In genomic region chr9:105912868-105913516, GRCh38 we compare ENCODE assay signal across 14 cellular contexts.
DNase-seq lines count a peak whose midpoint lies in the region; ATAC-seq, FAIRE-seq and TF ChIP-seq lines count a peak whose summit lies in the region.
"Had no signal": no experiment of that assay in that cellular context is flagged by ENCODE, and none has a peak within 500 bp of the region (broad histone marks: within the 10 kb centered on the region; RNA-seq: fewer than 3 reads in every experiment).

No MANE protein-coding gene starts in this region.

- no peak overlapping the region for H2BK15ac ChIP-seq in mesenchymal stem cell (ENCODE audit: low read depth, poor library complexity, severe bottlenecking)

- intact Hi-C loops in Caco-2 (cut with micrococcal nuclease; ENCODE audit: unreplicated experiment): no loop called here
- intact Hi-C loops in PC-9 (cut with micrococcal nuclease; ENCODE audit: unreplicated experiment): loop anchor here (5.0 kb wide), 2 partner anchors 489 to 1004 kb away; no protein-coding TSS in a partner anchor

- H4K91ac ChIP-seq in mesenchymal stem cell (ENCODE audit: low read length) (no peak overlapping the region), trophoblast cell (ENCODE audit: low read depth, low read length) (no peak overlapping the region)

- H3K14ac ChIP-seq in mesenchymal stem cell (ENCODE audit: low read length in 2 of 2) (no peak overlapping the region), trophoblast cell (ENCODE audit: low read length) (no peak overlapping the region)

- H2AK5ac ChIP-seq in mesenchymal stem cell (ENCODE audit: low read length, severe bottlenecking): no peak overlapping the region
- H2AK5ac ChIP-seq in trophoblast cell (ENCODE audit: low read length): no peak overlapping the region

- H2BK120ac ChIP-seq in mesenchymal stem cell (ENCODE audit: low read depth, low read length): no peak overlapping the region
- no peak overlapping the region for H2BK120ac ChIP-seq in trophoblast cell (ENCODE audit: insufficient read depth, low read length, poor library complexity)

- FAIRE-seq in keratinocyte (lab: Jason Lieb, UNC): peak; percentile 96
- FAIRE-seq: frontal cortex, small intestine had no signal

- H3K9ac ChIP-seq in keratinocyte (ENCODE audit: control insufficient read depth, extremely low read depth, insufficient read depth, low read length): no peak overlapping the region
- H3K9ac ChIP-seq in mesenchymal stem cell (ENCODE audit: low read length): no peak overlapping the region
- no peak overlapping the region for H3K9ac ChIP-seq in trophoblast cell (ENCODE audit: low read length)

- no peak overlapping the region for H3K23ac ChIP-seq in mesenchymal stem cell (ENCODE audit: low read length in 2 of 2)
- H3K23ac ChIP-seq in trophoblast cell (ENCODE audit: low read length): no peak overlapping the region

- no peak for ATAC-seq in HG03565 (IDR thresholded peaks at IDR 0.05; ENCODE audit: unreplicated experiment)

- H3K4ac ChIP-seq in mesenchymal stem cell (ENCODE audit: low read depth in 1 of 2, low read length in 2 of 2): no peak overlapping the region
- no peak overlapping the region for H3K4ac ChIP-seq in trophoblast cell (ENCODE audit: low read depth, low read length)

- TF ChIP-seq CTCF in Caco-2 (IDR thresholded peaks at IDR 0.05; ENCODE audit: insufficient read depth in 1 of 2, low read depth in 1 of 2, low read length in 1 of 2, severe bottlenecking in 1 of 2, unreplicated experiment in 1 of 2) (no peak), PC-9 (conservative IDR thresholded peaks at IDR 0.05) (no peak), keratinocyte (optimal IDR thresholded peaks at IDR 0.05 in 1 of 3, IDR thresholded peaks at IDR 0.05 in 1 of 3, conservative IDR thresholded peaks at IDR 0.05 in 1 of 3; ENCODE audit: extremely low read depth in 1 of 3, insufficient read depth in 2 of 3, low read length in 3 of 3) (no peak)

- peak overlapping the region; percentile 94 for H3K27ac ChIP-seq in PC-9
- H3K27ac ChIP-seq in keratinocyte (ENCODE audit: control insufficient read depth, insufficient read depth, low read length): no peak overlapping the region
- no peak overlapping the region for H3K27ac ChIP-seq in mesenchymal stem cell (ENCODE audit: low read length, poor library complexity, severe bottlenecking)
- H3K27ac ChIP-seq in trophoblast cell (ENCODE audit: low read depth, low read length): no peak overlapping the region

- DNase-seq in Caco-2: peak in 1 of 2 experiments; percentile 5
- DNase-seq in HT1080 (ENCODE audit: low read depth): peak; percentile 70
- peak; percentile 72 to 96 for DNase-seq in PC-9
- DNase-seq in keratinocyte (ENCODE audit: low read depth, low spot score): peak; percentile 36
- DNase-seq in mesenchymal stem cell: no peak
- no peak for DNase-seq in trophoblast cell
- no peak for DNase-seq in stimulated activated CD4-positive, alpha-beta T cell treated with anti-CD3 and anti-CD28 coated beads, Interleukin-4, amount 100 ng/mL, for 4 hours
- DNase-seq: activated B cell treated with CpG ODN at 0.5 μM for 24 hours; activated naive CD4-positive, alpha-beta T cell treated with anti-CD3 and anti-CD28 coated beads, Interleukin-2, amount 10 ng/mL, durations not matched to agents 7 days and 5 days; effector memory CD4-positive, alpha-beta T cell; small intestine; T-helper 1 cell had no signal

- H3K4me3 Mint-ChIP-seq in Caco-2 (ENCODE audit: unreplicated experiment): no peak overlapping the region
- H3K4me3 Mint-ChIP-seq: activated B cell treated with CpG ODN at 0.5 μM for 24 hours; activated naive CD4-positive, alpha-beta T cell treated with anti-CD3 and anti-CD28 coated beads, Interleukin-2, amount 10 ng/mL, durations not matched to agents 7 days and 5 days had no signal

- H3K4me3 ChIP-seq in Caco-2 (ENCODE audit: low read depth, low read length): no peak overlapping the region
- peak overlapping the region; percentile 42 for H3K4me3 ChIP-seq in PC-9
- no peak overlapping the region for H3K4me3 ChIP-seq in keratinocyte (ENCODE audit: control insufficient read depth in 2 of 3, extremely low read depth in 1 of 3, insufficient read depth in 2 of 3, low read depth in 1 of 3, low read length in 3 of 3)
- H3K4me3 ChIP-seq in mesenchymal stem cell (ENCODE audit: insufficient read depth in 1 of 2, low read depth in 1 of 2, low read length in 2 of 2): no peak overlapping the region
- no peak overlapping the region for H3K4me3 ChIP-seq in trophoblast cell (ENCODE audit: low read depth, low read length)

- dilution Hi-C loops in keratinocyte (cut with MboI; ENCODE audit: extremely low pct_ligation_motif_present, low sequenced_read_pairs): no loop called here

- peak overlapping the region; percentile 93 for H3K27ac Mint-ChIP-seq in Caco-2 (ENCODE audit: unreplicated experiment)
- H3K27ac Mint-ChIP-seq: activated B cell treated with CpG ODN at 0.5 μM for 24 hours; activated naive CD4-positive, alpha-beta T cell treated with anti-CD3 and anti-CD28 coated beads, Interleukin-2, amount 10 ng/mL, durations not matched to agents 7 days and 5 days had no signal

- no peak overlapping the region for H4K8ac ChIP-seq in mesenchymal stem cell (ENCODE audit: low read length)
- no peak overlapping the region for H4K8ac ChIP-seq in trophoblast cell (ENCODE audit: low read depth, low read length)

- no peak overlapping the region for H4K12ac ChIP-seq in trophoblast cell (ENCODE audit: low read depth, low read length)

- CTCF ChIA-PET in Caco-2 (lab: Charles Lee): no interaction called here
- CTCF ChIA-PET in PC-9 (lab: Charles Lee): no interaction called here

- peaks cover 38% of the 10 kb centered on the region for H3F3A ChIP-seq in PC-9 (ENCODE audit: insufficient read depth, low read depth)

- no peaks in the 10 kb centered on the region for H3K9me2 ChIP-seq in PC-9 (ENCODE audit: insufficient read depth)

- peaks cover 11% of the 10 kb centered on the region for H3K36me3 Mint-ChIP-seq in Caco-2 (ENCODE audit: insufficient read depth, unreplicated experiment)
- H3K36me3 Mint-ChIP-seq: activated naive CD4-positive, alpha-beta T cell treated with anti-CD3 and anti-CD28 coated beads, Interleukin-2, amount 10 ng/mL, durations not matched to agents 7 days and 5 days had no signal

- H3K79me1 ChIP-seq in mesenchymal stem cell (replicated peaks; ENCODE audit: low read length, poor library complexity, severe bottlenecking) (no peaks in the 10 kb centered on the region), trophoblast cell (ENCODE audit: low read length) (no peaks in the 10 kb centered on the region)

- H3K9me3 ChIP-seq in Caco-2 (peaks cover 4% of the 10 kb centered on the region), PC-9 (ENCODE audit: insufficient read depth, low read depth) (no peaks in the 10 kb centered on the region), keratinocyte (ENCODE audit: control insufficient read depth, low read depth, low read length) (no peaks in the 10 kb centered on the region), mesenchymal stem cell (ENCODE audit: control insufficient read depth, low read length) (no peaks in the 10 kb centered on the region), trophoblast cell (ENCODE audit: insufficient read depth, low read depth, low read length) (no peaks in the 10 kb centered on the region)

- H3K18ac ChIP-seq in mesenchymal stem cell (ENCODE audit: low read depth in 1 of 2, low read length in 2 of 2) (no peak overlapping the region), trophoblast cell (ENCODE audit: low read length) (no peak overlapping the region)

- H3K27me3 Mint-ChIP-seq in Caco-2 (ENCODE audit: insufficient read depth, unreplicated experiment): no peaks in the 10 kb centered on the region

- WGBS in mesenchymal stem cell: 68% methylated on average over 5 of the region's 8 CpGs
- no CpG with 5 or more reads among the region's 8 CpGs for WGBS in trophoblast cell (ENCODE audit: extremely low coverage, insufficient coverage, insufficient read length)

- POLR2A ChIA-PET in Caco-2 (lab: Charles Lee): no interaction called here
- POLR2A ChIA-PET in PC-9 (lab: Charles Lee; ENCODE audit: unreplicated experiment): interaction anchor here (0.6 kb wide), 1 partner anchor 70 kb away, joined by 6 read pairs; no protein-coding TSS in a partner anchor

- peaks cover 38% of the 10 kb centered on the region for H3K9me3 Mint-ChIP-seq in Caco-2 (ENCODE audit: unreplicated experiment)
- H3K9me3 Mint-ChIP-seq: activated B cell treated with CpG ODN at 0.5 μM for 24 hours; activated naive CD4-positive, alpha-beta T cell treated with anti-CD3 and anti-CD28 coated beads, Interleukin-2, amount 10 ng/mL, durations not matched to agents 7 days and 5 days had no signal

- H3K4me1 ChIP-seq in Caco-2 (peaks cover 40% of the 10 kb centered on the region), PC-9 (replicated peaks; ENCODE audit: insufficient read depth) (peaks cover 56% of the 10 kb centered on the region), keratinocyte (ENCODE audit: control insufficient read depth, extremely low read depth, insufficient read depth, low read length) (peaks cover 32% of the 10 kb centered on the region), mesenchymal stem cell (ENCODE audit: control insufficient read depth, insufficient read depth, low read depth, low read length) (peaks cover 4% of the 10 kb centered on the region), trophoblast cell (ENCODE audit: control insufficient read depth in 1 of 2, insufficient read depth in 2 of 2, low read length in 2 of 2) (peaks cover 3 to 7% of the 10 kb centered on the region in 2 experiments)

- no peaks in the 10 kb centered on the region for H3K27me3 ChIP-seq in Caco-2 (replicated peaks; ENCODE audit: control insufficient read depth, insufficient read depth, low read length)
- no peaks in the 10 kb centered on the region for H3K27me3 ChIP-seq in PC-9 (ENCODE audit: insufficient read depth, low read depth)
- H3K27me3 ChIP-seq in keratinocyte (ENCODE audit: control insufficient read depth, extremely low read depth, insufficient read depth, low read length): no peaks in the 10 kb centered on the region
- no peaks in the 10 kb centered on the region for H3K27me3 ChIP-seq in mesenchymal stem cell (ENCODE audit: control insufficient read depth in 1 of 2, insufficient read depth in 1 of 2, low read length in 2 of 2)
- H3K27me3 ChIP-seq in trophoblast cell (ENCODE audit: insufficient read depth, low read length): no peaks in the 10 kb centered on the region

- H2BK12ac ChIP-seq in mesenchymal stem cell (ENCODE audit: low read length in 2 of 2): no peak overlapping the region
- H2BK12ac ChIP-seq in trophoblast cell (ENCODE audit: low read length): no peak overlapping the region

- H3K4me2 ChIP-seq in PC-9 (peak overlapping the region; percentile 84), keratinocyte (ENCODE audit: control insufficient read depth, extremely low read depth, insufficient read depth, low read depth, low read length) (peak overlapping the region; percentile 41), mesenchymal stem cell (ENCODE audit: low read length, poor library complexity, severe bottlenecking) (no peak overlapping the region), trophoblast cell (ENCODE audit: low read length) (no peak overlapping the region)

- H3K79me2 ChIP-seq in PC-9 (ENCODE audit: low read depth) (no peaks in the 10 kb centered on the region), keratinocyte (ENCODE audit: control insufficient read depth, insufficient read depth, low read length) (no peaks in the 10 kb centered on the region), trophoblast cell (ENCODE audit: control insufficient read depth, insufficient read depth, low read length, poor library complexity) (no peaks in the 10 kb centered on the region)

- H2AFZ ChIP-seq in PC-9 (peak overlapping the region; percentile 64), keratinocyte (ENCODE audit: control insufficient read depth, low read length) (no peak overlapping the region), mesenchymal stem cell (ENCODE audit: low read depth, low read length) (no peak overlapping the region), trophoblast cell (ENCODE audit: insufficient read depth, low read length, poor library complexity) (no peak overlapping the region)

- H4K20me1 ChIP-seq in PC-9 (ENCODE audit: insufficient read depth) (no peaks in the 10 kb centered on the region), keratinocyte (ENCODE audit: control insufficient read depth, extremely low read depth, insufficient read depth, low read length) (no peaks in the 10 kb centered on the region)

- H3K36me3 ChIP-seq in Caco-2 (ENCODE audit: control insufficient read depth, insufficient read depth, low read length) (no peaks in the 10 kb centered on the region), PC-9 (ENCODE audit: low read depth) (no peaks in the 10 kb centered on the region), keratinocyte (ENCODE audit: control insufficient read depth in 2 of 2, extremely low read depth in 1 of 2, insufficient read depth in 2 of 2, low read length in 2 of 2) (no peaks in the 10 kb centered on the region), mesenchymal stem cell (ENCODE audit: control insufficient read depth in 1 of 2, insufficient read depth in 2 of 2, low read depth in 1 of 2, low read length in 2 of 2) (no peaks in the 10 kb centered on the region), trophoblast cell (ENCODE audit: control insufficient read depth in 1 of 2, insufficient read depth in 2 of 2, low read length in 2 of 2) (no peaks in the 10 kb centered on the region)

- BruUV-seq in Caco-2 (replicated peaks; lab: Mats Ljungman, UMichigan): no TSS peak
- BruUV-seq in PC-9 (replicated peaks; lab: Mats Ljungman, UMichigan): no TSS peak

- no peaks in the 10 kb centered on the region for H3K9me1 ChIP-seq in keratinocyte (ENCODE audit: control insufficient read depth, extremely low read depth, insufficient read depth, low read length)

- peaks cover 34% of the 10 kb centered on the region for H3K4me1 Mint-ChIP-seq in Caco-2 (ENCODE audit: low read depth, unreplicated experiment)
- H3K4me1 Mint-ChIP-seq: activated B cell treated with CpG ODN at 0.5 μM for 24 hours; activated naive CD4-positive, alpha-beta T cell treated with anti-CD3 and anti-CD28 coated beads, Interleukin-2, amount 10 ng/mL, durations not matched to agents 7 days and 5 days had no signal

- no peak overlapping the region for H2BK5ac ChIP-seq in mesenchymal stem cell (ENCODE audit: low read depth, low read length, poor library complexity, severe bottlenecking)
- no peak overlapping the region for H2BK5ac ChIP-seq in trophoblast cell (ENCODE audit: low read depth, low read length, poor library complexity)

Comparison
In these comparisons a context has a peak if more than half of its experiments do, and no peak if none do; other contexts are left out.
1. DNase-seq: peak in HT1080 (single experiment), PC-9 (2 of 2) and keratinocyte (single experiment); none in mesenchymal stem cell (single experiment), trophoblast cell (0 of 2) and stimulated activated CD4-positive, alpha-beta T cell treated with anti-CD3 and anti-CD28 coated beads, Interleukin-4, amount 100 ng/mL, for 4 hours (0 of 2).
2. H3K4me2 ChIP-seq: peak in PC-9 (single experiment) and keratinocyte (single experiment); none in mesenchymal stem cell (single experiment) and trophoblast cell (single experiment).